Comparison of ENCODE assay signal across 17 cellular contexts in genomic region chr1:29504709-29505410, GRCh38.
DNase-seq lines count a peak whose midpoint lies in the region; ATAC-seq and TF ChIP-seq lines count a peak whose summit lies in the region.
"Had no signal": no experiment of that assay in that cellular context is flagged by ENCODE, and none has a peak within 500 bp of the region (broad histone marks: within the 10 kb centered on the region; RNA-seq: fewer than 3 reads in every experiment).

No MANE protein-coding gene starts in this region.

- no peaks in the 10 kb centered on the region for H3K9me2 ChIP-seq in OCI-LY7 (ENCODE audit: insufficient read depth, low read length)

- H3K36me3 Mint-ChIP-seq in H9 (ENCODE audit: insufficient read depth in 1 of 3, low read depth in 3 of 3), result peaks cover 0 to 4% (median 0%) of the 10 kb centered on the region in 3 experiments; a peak in 1 of 7 replicates
- no peaks in the 10 kb centered on the region for H3K36me3 Mint-ChIP-seq in WTC11
- H3K36me3 Mint-ChIP-seq in endodermal cell (ENCODE audit: low read depth), result no peaks in the 10 kb centered on the region
- H3K36me3 Mint-ChIP-seq in osteocyte (ENCODE audit: unreplicated experiment), result no peaks in the 10 kb centered on the region

- no peak overlapping the region for H3K14ac ChIP-seq in H9 (ENCODE audit: insufficient read depth, low read length)

- no peak overlapping the region for H3K4ac ChIP-seq in H9 (ENCODE audit: low read depth, low read length)

- no peak overlapping the region for H2AK5ac ChIP-seq in H9 (ENCODE audit: insufficient read length, low read length)

- H3T11ph ChIP-seq in H9 (ENCODE audit: low read length), result no peak overlapping the region

- H3K4me3 Mint-ChIP-seq in H9, result no peak overlapping the region
- no peak overlapping the region for H3K4me3 Mint-ChIP-seq in WTC11
- H3K4me3 Mint-ChIP-seq in endodermal cell, result no peak overlapping the region
- H3K4me3 Mint-ChIP-seq in osteocyte (ENCODE audit: unreplicated experiment), result no peak overlapping the region
- H3K4me3 Mint-ChIP-seq: CD4-positive, alpha-beta T cell had no signal

- H2BK15ac ChIP-seq in H9 (ENCODE audit: low read depth, low read length), result no peak overlapping the region

- ATAC-seq in WTC11, result no peak
- ATAC-seq: A549, GM12878 had no signal

- POLR2A ChIA-PET in WTC11 (lab: Charles Lee) (no interaction called here), OCI-LY7 (lab: Charles Lee) (no interaction called here)

- H3K27ac Mint-ChIP-seq in H9 (peak overlapping the region in 2 of 3 experiments; percentile 40 to 42; a peak in 3 of 7 replicates), WTC11 (peak overlapping the region; percentile 89; the same call in 1 of the 2 replicates), endodermal cell (no peak overlapping the region), osteocyte (ENCODE audit: unreplicated experiment) (no peak overlapping the region)
- H3K27ac Mint-ChIP-seq: CD4-positive, alpha-beta T cell had no signal

- H3K79me1 ChIP-seq in H9 (ENCODE audit: insufficient read depth, low read depth, low read length, poor library complexity, severe bottlenecking), result no peaks in the 10 kb centered on the region

- H4K20me1 ChIP-seq in H9 (ENCODE audit: control insufficient read depth, insufficient read depth, insufficient read length) (no peaks in the 10 kb centered on the region), OCI-LY7 (ENCODE audit: insufficient read depth, low read length) (no peaks in the 10 kb centered on the region)

- no peaks in the 10 kb centered on the region for H3K9me3 ChIP-seq in H9 (ENCODE audit: control insufficient read depth, low read depth, low read length)
- H3K9me3 ChIP-seq in endodermal cell (ENCODE audit: control insufficient read depth, low read length), result peaks cover 6% of the 10 kb centered on the region
- H3K9me3 ChIP-seq in OCI-LY7 (ENCODE audit: low read length), result no peaks in the 10 kb centered on the region
- H3K9me3 ChIP-seq: A549, Caco-2 had no signal

- H3K18ac ChIP-seq in H9 (ENCODE audit: insufficient read length, low read depth, low read length), result no peak overlapping the region

- H2AFZ ChIP-seq in H9 (ENCODE audit: low read length), result no peak overlapping the region
- H2AFZ ChIP-seq in OCI-LY7 (ENCODE audit: low read length), result no peak overlapping the region
- H2AFZ ChIP-seq: GM23248 had no signal

- no peak overlapping the region for H2BK20ac ChIP-seq in H9 (ENCODE audit: low read depth, low read length, poor library complexity, severe bottlenecking)

- WGBS in H9 (ENCODE audit: extremely low coverage, insufficient read length, low lambda C conversion rate), result no CpG with 5 or more reads among the region's 8 CpGs
- 91 to 97% methylated on average over 5 to 8 of the region's 8 CpGs for WGBS in endodermal cell (ENCODE audit: insufficient coverage in 1 of 2, insufficient read length in 1 of 2), 2 experiments

- BruUV-seq in OCI-LY7 (replicated peaks; lab: Mats Ljungman, UMichigan), result no TSS peak

- no peak overlapping the region for H4K8ac ChIP-seq in H9 (replicated peaks; ENCODE audit: insufficient read length, low read depth, low read length)

- no peak overlapping the region for H3K9ac ChIP-seq in H9 (ENCODE audit: extremely low read depth, insufficient read length, low read length)
- H3K9ac ChIP-seq in endodermal cell (ENCODE audit: extremely low read depth, low read length, poor library complexity, severe bottlenecking), result no peak overlapping the region
- H3K9ac ChIP-seq: GM23248 had no signal

- H2BK12ac ChIP-seq in H9 (ENCODE audit: insufficient read length, low read depth, low read length), result no peak overlapping the region

- H3K9me3 Mint-ChIP-seq in H9 (peaks cover under 1 to 2% of the 10 kb centered on the region in 2 experiments; a peak in 2 of 5 replicates), WTC11 (no peaks in the 10 kb centered on the region), endodermal cell (peaks cover 12% of the 10 kb centered on the region), osteocyte (ENCODE audit: unreplicated experiment) (no peaks in the 10 kb centered on the region)
- H3K9me3 Mint-ChIP-seq: CD4-positive, alpha-beta T cell had no signal

- H3K27me3 Mint-ChIP-seq in H9 (ENCODE audit: low read depth) (no peaks in the 10 kb centered on the region), WTC11 (ENCODE audit: low read depth) (no peaks in the 10 kb centered on the region; the same call in 1 of the 2 replicates), endodermal cell (ENCODE audit: insufficient read depth) (peaks cover 5% of the 10 kb centered on the region), osteocyte (ENCODE audit: unreplicated experiment) (peaks cover 13% of the 10 kb centered on the region)

- H3K79me2 ChIP-seq in H9 (ENCODE audit: insufficient read depth, low read length), result no peaks in the 10 kb centered on the region
- H3K79me2 ChIP-seq in OCI-LY7 (ENCODE audit: insufficient read depth, low read depth, low read length), result no peaks in the 10 kb centered on the region

- CTCF ChIA-PET in WTC11 (lab: Charles Lee) (interaction anchor here (1.3 kb wide), 1 partner anchor 173 kb away, joined by 3 read pairs; no protein-coding TSS in a partner anchor), OCI-LY7 (lab: Charles Lee; ENCODE audit: unreplicated experiment) (interaction anchor here (0.6 kb wide), 1 partner anchor 73 kb away, joined by 3 read pairs; no protein-coding TSS in a partner anchor)

- H3K4me3 ChIP-seq in endodermal cell (ENCODE audit: low read length) (no peak overlapping the region), OCI-LY7 (ENCODE audit: low read depth, low read length, poor library complexity, severe bottlenecking) (no peak overlapping the region)
- H3K4me3 ChIP-seq: A549, GM12878, GM23248 had no signal

- peaks cover 7% of the 10 kb centered on the region; the same call in 1 of the 2 replicates for H3K4me1 ChIP-seq in H9 (ENCODE audit: insufficient read depth, low read length)
- H3K4me1 ChIP-seq in endodermal cell (ENCODE audit: control insufficient read depth, insufficient read depth, low read length), result peaks cover 3% of the 10 kb centered on the region
- no peaks in the 10 kb centered on the region for H3K4me1 ChIP-seq in OCI-LY7 (ENCODE audit: insufficient read depth, low read length, poor library complexity, severe bottlenecking)
- H3K4me1 ChIP-seq: A549, Caco-2 had no signal

- H3K4me2 ChIP-seq in H9 (ENCODE audit: insufficient read depth, insufficient read length, low read length) (no peak overlapping the region), OCI-LY7 (ENCODE audit: low read length) (no peak overlapping the region)
- H3K4me2 ChIP-seq: A549 had no signal

- H3K27ac ChIP-seq in H9 (ENCODE audit: insufficient read length, low read depth, low read length), result no peak overlapping the region
- no peak overlapping the region for H3K27ac ChIP-seq in endodermal cell (ENCODE audit: low read depth, low read length)
- H3K27ac ChIP-seq in OCI-LY7 (ENCODE audit: low read depth, low read length, poor library complexity, severe bottlenecking), result no peak overlapping the region
- H3K27ac ChIP-seq: A549, GM23248 had no signal

- H4K5ac ChIP-seq in H9 (ENCODE audit: insufficient read length, low read depth, low read length), result no peak overlapping the region

- H3K23ac ChIP-seq in H9 (ENCODE audit: insufficient read length, low read depth, low read length), result no peak overlapping the region

- intact Hi-C loops in OCI-LY7 (cut with micrococcal nuclease; ENCODE audit: unreplicated experiment), result no loop called here

- H3K56ac ChIP-seq in H9 (ENCODE audit: insufficient read length, low read depth, low read length), result no peak overlapping the region

- TF ChIP-seq CTCF in H9 (conservative IDR thresholded peaks at IDR 0.05) (no peak), WTC11 (IDR thresholded peaks at IDR 0.05) (no peak), endodermal cell (conservative IDR thresholded peaks at IDR 0.05) (no peak), osteocyte (IDR thresholded peaks at IDR 0.05) (no peak), OCI-LY7 (conservative IDR thresholded peaks at IDR 0.05; ENCODE audit: low read length) (no peak)

- DNase-seq in H9 (peak; percentile 8), WTC11 (ENCODE audit: low spot score) (no peak), endodermal cell (peak; percentile 16), osteocyte (ENCODE audit: extremely low spot score, unreplicated experiment) (peak; percentile 59), OCI-LY7 (ENCODE audit: low spot score) (no peak), GDM1 (lab: John Stamatoyannopoulos, UW) (no peak), RPMI8226 (no peak), NCI-H69 (lab: John Stamatoyannopoulos, UW) (no peak)
- DNase-seq: Caco-2; CD4-positive, alpha-beta T cell; GF-D8; NCI-H1105 treated with DMSO at 0.1 percent for 48 hours; NCI-H1694 treated with DMSO at 0.1 percent for 48 hours; NCI-H2107 had no signal

- no peak overlapping the region for H2BK5ac ChIP-seq in H9 (ENCODE audit: insufficient read length, low read length)

- no peaks in the 10 kb centered on the region for H3K36me3 ChIP-seq in endodermal cell (ENCODE audit: control insufficient read depth, insufficient read depth, low read length)
- H3K36me3 ChIP-seq in OCI-LY7 (ENCODE audit: insufficient read depth, low read length), result no peaks in the 10 kb centered on the region

- no peaks in the 10 kb centered on the region for H3K23me2 ChIP-seq in H9 (ENCODE audit: insufficient read length, low read depth, low read length, poor library complexity, severe bottlenecking)

- H3K4me1 Mint-ChIP-seq in H9, result peaks cover 53 to 58% of the 10 kb centered on the region in 2 experiments
- peaks cover 60% of the 10 kb centered on the region for H3K4me1 Mint-ChIP-seq in WTC11
- H3K4me1 Mint-ChIP-seq in endodermal cell, result peaks cover 13% of the 10 kb centered on the region
- no peaks in the 10 kb centered on the region for H3K4me1 Mint-ChIP-seq in osteocyte (ENCODE audit: unreplicated experiment)

- H4K91ac ChIP-seq in H9 (ENCODE audit: insufficient read length, low read depth, low read length), result no peak overlapping the region

- no peak overlapping the region for H2BK120ac ChIP-seq in H9 (ENCODE audit: low read depth, low read length, poor library complexity, severe bottlenecking)

- H3K27me3 ChIP-seq in H9 (ENCODE audit: insufficient read depth, low read length) (no peaks in the 10 kb centered on the region), endodermal cell (ENCODE audit: control insufficient read depth, insufficient read depth, low read length, poor library complexity, severe bottlenecking) (no peaks in the 10 kb centered on the region)

TF ChIP-seq in WTC11, 78 proteins besides CTCF, POLR2A, EP300 and RAD21 (continues in another document):
- TF ChIP-seq PRRX2 (CRISPR knock-in tag; IDR thresholded peaks at IDR 0.05) (no peak), TEAD1 (CRISPR knock-in tag; IDR thresholded peaks at IDR 0.05) (no peak)
- TF ChIP-seq, protein P1, sequence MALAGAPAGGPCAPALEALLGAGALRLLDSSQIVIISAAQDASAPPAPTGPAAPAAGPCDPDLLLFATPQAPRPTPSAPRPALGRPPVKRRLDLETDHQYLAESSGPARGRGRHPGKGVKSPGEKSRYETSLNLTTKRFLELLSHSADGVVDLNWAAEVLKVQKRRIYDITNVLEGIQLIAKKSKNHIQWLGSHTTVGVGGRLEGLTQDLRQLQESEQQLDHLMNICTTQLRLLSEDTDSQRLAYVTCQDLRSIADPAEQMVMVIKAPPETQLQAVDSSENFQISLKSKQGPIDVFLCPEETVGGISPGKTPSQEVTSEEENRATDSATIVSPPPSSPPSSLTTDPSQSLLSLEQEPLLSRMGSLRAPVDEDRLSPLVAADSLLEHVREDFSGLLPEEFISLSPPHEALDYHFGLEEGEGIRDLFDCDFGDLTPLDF (CRISPR knock-in tag; IDR thresholded peaks at IDR 0.05), result no peak

Comparison
In these comparisons a context has a peak if more than half of its experiments do, and no peak if none do; other contexts are left out.
1. DNase-seq: peak in H9 (single experiment), endodermal cell (single experiment) and osteocyte (single experiment); none in WTC11 (single experiment), OCI-LY7 (single experiment), GDM1 (single experiment), RPMI8226 (single experiment) and NCI-H69 (single experiment).
2. H3K27ac Mint-ChIP-seq: peak in H9 (2 of 3) and WTC11 (single experiment); none in endodermal cell (single experiment) and osteocyte (single experiment).